In the genomic region with DNA sequence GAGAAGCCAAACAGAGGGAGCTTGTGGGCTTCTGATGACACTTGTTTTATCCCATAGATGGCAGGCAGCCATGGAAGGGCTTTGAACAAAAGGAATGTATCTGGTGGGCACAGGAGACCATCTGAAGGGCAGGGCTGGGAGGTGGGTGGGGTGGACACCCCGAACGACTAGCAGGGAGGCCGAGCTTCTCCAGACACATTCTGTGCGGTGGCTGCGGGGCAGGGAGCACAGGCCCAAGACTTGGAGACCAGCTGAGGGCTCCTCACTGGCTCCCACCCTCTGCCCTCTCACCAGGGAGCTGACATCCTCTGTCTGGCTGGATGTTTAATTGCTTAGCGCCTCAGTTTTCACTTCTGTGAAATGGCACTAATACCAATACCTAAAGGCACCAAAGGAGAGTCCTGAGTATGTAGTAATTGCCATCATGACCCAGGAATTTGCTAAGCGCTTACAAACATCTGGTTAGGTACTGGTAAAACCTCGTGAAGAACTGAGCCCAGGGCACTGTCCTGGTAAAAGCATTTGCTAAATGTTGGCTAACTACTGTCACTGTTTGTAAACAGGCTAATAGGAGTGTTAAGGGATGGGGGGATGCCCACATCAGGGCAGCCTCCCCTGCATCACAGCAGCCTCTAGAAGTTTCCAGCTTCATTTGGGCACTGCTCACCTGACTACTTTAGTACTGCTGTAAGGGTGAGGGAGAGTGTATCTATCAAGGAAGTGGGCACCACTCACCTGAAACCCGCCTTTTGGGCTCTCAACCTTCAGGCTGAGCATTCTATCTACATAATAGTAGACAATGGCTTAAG, we compare ENCODE assay signal across 1 cellular context.
TF ChIP-seq lines count a peak whose summit lies in the region.

No MANE protein-coding gene starts in this region.

TF ChIP-seq in IMR-90, 13 proteins besides CTCF, POLR2A, EP300 and RAD21:
- TF ChIP-seq NFE2L2 (IDR thresholded peaks at IDR 0.05; ENCODE audit: low read depth, low read length) (no peak), MXI1 (IDR thresholded peaks at IDR 0.05; ENCODE audit: borderline replicate concordance, low read depth, low read length) (no peak), MAZ (IDR thresholded peaks at IDR 0.05; ENCODE audit: borderline replicate concordance, low read depth, low read length) (no peak), RFX5 (IDR thresholded peaks at IDR 0.05; ENCODE audit: low read depth, low read length) (no peak), MAFK (IDR thresholded peaks at IDR 0.05; ENCODE audit: low read depth, low read length) (no peak), CEBPB (IDR thresholded peaks at IDR 0.05; ENCODE audit: low read depth, low read length) (no peak), RCOR1 (IDR thresholded peaks at IDR 0.05; ENCODE audit: insufficient replicate concordance, low read length) (no peak), CHD1 (IDR thresholded peaks at IDR 0.05; ENCODE audit: low read depth, low read length) (no peak), BHLHE40 (IDR thresholded peaks at IDR 0.05; ENCODE audit: low read depth, low read length) (no peak), SMC3 (IDR thresholded peaks at IDR 0.05; ENCODE audit: low read depth, low read length) (no peak), FOS (IDR thresholded peaks at IDR 0.05; ENCODE audit: low read depth, low read length) (no peak)
- TF ChIP-seq, protein P1, sequence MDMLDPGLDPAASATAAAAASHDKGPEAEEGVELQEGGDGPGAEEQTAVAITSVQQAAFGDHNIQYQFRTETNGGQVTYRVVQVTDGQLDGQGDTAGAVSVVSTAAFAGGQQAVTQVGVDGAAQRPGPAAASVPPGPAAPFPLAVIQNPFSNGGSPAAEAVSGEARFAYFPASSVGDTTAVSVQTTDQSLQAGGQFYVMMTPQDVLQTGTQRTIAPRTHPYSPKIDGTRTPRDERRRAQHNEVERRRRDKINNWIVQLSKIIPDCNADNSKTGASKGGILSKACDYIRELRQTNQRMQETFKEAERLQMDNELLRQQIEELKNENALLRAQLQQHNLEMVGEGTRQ (IDR thresholded peaks at IDR 0.05; ENCODE audit: low read depth, low read length): no peak
- TF ChIP-seq, protein P2, sequence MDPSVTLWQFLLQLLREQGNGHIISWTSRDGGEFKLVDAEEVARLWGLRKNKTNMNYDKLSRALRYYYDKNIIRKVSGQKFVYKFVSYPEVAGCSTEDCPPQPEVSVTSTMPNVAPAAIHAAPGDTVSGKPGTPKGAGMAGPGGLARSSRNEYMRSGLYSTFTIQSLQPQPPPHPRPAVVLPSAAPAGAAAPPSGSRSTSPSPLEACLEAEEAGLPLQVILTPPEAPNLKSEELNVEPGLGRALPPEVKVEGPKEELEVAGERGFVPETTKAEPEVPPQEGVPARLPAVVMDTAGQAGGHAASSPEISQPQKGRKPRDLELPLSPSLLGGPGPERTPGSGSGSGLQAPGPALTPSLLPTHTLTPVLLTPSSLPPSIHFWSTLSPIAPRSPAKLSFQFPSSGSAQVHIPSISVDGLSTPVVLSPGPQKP (IDR thresholded peaks at IDR 0.05; ENCODE audit: borderline replicate concordance, low read depth, low read length): no peak
